Comparison of ENCODE assay signal across 9 cellular contexts in the genomic region with DNA sequence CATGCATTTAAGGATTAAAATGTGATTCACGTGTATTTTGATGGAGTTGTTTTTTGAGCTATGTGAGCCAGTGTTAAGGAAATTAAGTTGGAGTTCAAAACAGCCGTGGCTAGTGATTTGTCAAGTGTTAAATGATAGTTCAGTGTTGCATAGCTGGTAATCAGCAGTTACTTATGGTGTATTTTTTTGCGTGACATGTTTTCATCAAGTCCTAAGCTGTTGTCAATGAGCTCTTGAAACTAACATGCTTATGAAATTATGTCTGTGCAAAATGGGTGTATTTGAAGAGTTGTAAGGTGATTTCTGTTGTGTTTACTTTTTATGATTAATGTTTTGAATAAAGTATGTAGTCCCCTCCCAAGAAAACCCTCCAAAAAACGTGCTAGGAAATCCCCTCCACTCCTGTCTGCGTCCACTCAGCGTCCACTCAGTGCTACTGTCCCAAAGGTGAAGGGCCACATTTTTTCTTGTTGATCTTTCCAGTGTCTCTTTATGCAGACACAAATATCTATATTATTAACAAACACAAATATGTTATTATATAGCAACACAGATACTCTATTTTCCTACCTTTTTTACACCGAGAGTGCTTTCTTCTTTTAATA.
DNase-seq lines count a peak whose midpoint lies in the region; TF ChIP-seq lines count a peak whose summit lies in the region.
"Had no signal": no experiment of that assay in that cellular context is flagged by ENCODE, and none has a peak within 500 bp of the region (broad histone marks: within the 10 kb centered on the region; RNA-seq: fewer than 3 reads in every experiment).

No MANE protein-coding gene starts in this region.

- peak overlapping the region; percentile 13 for H3K4me3 ChIP-seq in retinal pigment epithelial cell (ENCODE audit: low read length)

- peak; percentile 29 for DNase-seq in EL
- DNase-seq in NAMALWA (ENCODE audit: low spot score): peak; percentile 55
- no peak for DNase-seq in epithelial cell of prostate (ENCODE audit: low read depth, low spot score)
- DNase-seq in retinal pigment epithelial cell (ENCODE audit: low read depth): no peak
- no peak for DNase-seq in activated T-cell treated with anti-CD3 and anti-CD28 coated beads, Interleukin-2, amount 50 U/mL, for 48 hours
- DNase-seq in germinal center (ENCODE audit: low spot score): no peak
- DNase-seq in DMS153 treated with DMSO at 0.1 percent for 48 hours (lab: John Stamatoyannopoulos, UW; ENCODE audit: unreplicated experiment): no peak
- DNase-seq in posterior cingulate gyrus: no peak
- DNase-seq: NCI-H1436 treated with DMSO at 0.1 percent for 48 hours had no signal

- TF ChIP-seq CTCF in retinal pigment epithelial cell (conservative IDR thresholded peaks at IDR 0.05; ENCODE audit: low read depth, low read length): no peak

- peak overlapping the region; percentile 88 for H3K27ac ChIP-seq in epithelial cell of prostate

- intact Hi-C loops in posterior cingulate gyrus (cut with DNase I): loop anchor here (5.0 kb wide), 1 partner anchor 108 kb away; no protein-coding TSS in a partner anchor

Comparison
In these comparisons a context has a peak if more than half of its experiments do, and no peak if none do; other contexts are left out.
1. DNase-seq: peak in EL (single experiment) and NAMALWA (single experiment); none in epithelial cell of prostate (single experiment), retinal pigment epithelial cell (single experiment), activated T-cell treated with anti-CD3 and anti-CD28 coated beads, Interleukin-2, amount 50 U/mL, for 48 hours (0 of 2), germinal center (single experiment), DMS153 treated with DMSO at 0.1 percent for 48 hours (single experiment) and posterior cingulate gyrus (0 of 10).